Comparison of ENCODE assay signal across 21 cellular contexts in the genomic region with DNA sequence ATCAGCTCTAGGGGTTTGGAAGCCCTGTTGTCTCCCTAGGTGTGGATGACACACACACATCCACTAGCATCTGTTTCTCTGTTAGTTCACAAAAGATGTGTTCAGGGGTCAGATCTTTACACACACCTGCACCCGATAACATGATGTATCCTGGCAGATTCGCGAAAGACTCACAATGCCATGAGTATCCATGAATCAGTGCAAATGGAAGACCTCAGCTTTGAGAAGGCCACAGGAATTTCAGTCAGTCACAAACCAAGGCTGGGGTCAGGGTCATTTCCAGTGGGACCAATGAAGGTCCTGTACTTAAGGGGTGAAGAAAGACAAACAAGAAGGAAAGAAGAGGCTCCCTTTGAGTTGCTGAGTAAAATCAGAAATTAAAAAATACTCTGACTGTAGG.
DNase-seq lines count a peak whose midpoint lies in the region; ATAC-seq, FAIRE-seq and TF ChIP-seq lines count a peak whose summit lies in the region.
"Had no signal": no experiment of that assay in that cellular context is flagged by ENCODE, and none has a peak within 500 bp of the region (broad histone marks: within the 10 kb centered on the region; RNA-seq: fewer than 3 reads in every experiment).

No MANE protein-coding gene starts in this region.

- TF ChIP-seq CTCF in A549 (IDR thresholded peaks at IDR 0.05) (no peak), WTC11 (IDR thresholded peaks at IDR 0.05) (no peak), neural progenitor cell (IDR thresholded peaks at IDR 0.05) (no peak), type B pancreatic cell (conservative IDR thresholded peaks at IDR 0.05) (no peak)

- H2AFZ ChIP-seq in neural progenitor cell (replicated peaks), result no peak overlapping the region

- TF ChIP-seq POLR2A in A549 (IDR thresholded peaks at IDR 0.05; ENCODE audit: low read length), result no peak

- H3K27ac Mint-ChIP-seq in WTC11, result peak overlapping the region; percentile 76; the same call in 1 of the 2 replicates
- H3K27ac Mint-ChIP-seq in neural progenitor cell, result peak overlapping the region; percentile 5
- H3K27ac Mint-ChIP-seq in type B pancreatic cell, result peak overlapping the region; percentile 2
- H3K27ac Mint-ChIP-seq: CD14-positive monocyte; CD4-positive, alpha-beta memory T cell; HFFc6; IgD-negative memory B cell had no signal

- ATAC-seq in A549 (no peak), WTC11 (no peak), HG03135 (IDR thresholded peaks at IDR 0.05; ENCODE audit: unreplicated experiment) (no peak), GM21576 (IDR thresholded peaks at IDR 0.05; ENCODE audit: unreplicated experiment) (no peak)
- ATAC-seq: HCT116, HepG2 had no signal

- H3K4me3 ChIP-seq in A549 (no peak overlapping the region), neural progenitor cell (no peak overlapping the region)
- H3K4me3 ChIP-seq: BLaER1 had no signal

- peaks cover 5% of the 10 kb centered on the region for H3K27me3 Mint-ChIP-seq in WTC11 (ENCODE audit: low read depth)
- H3K27me3 Mint-ChIP-seq in neural progenitor cell (ENCODE audit: insufficient read depth, low read depth), result peaks cover 3% of the 10 kb centered on the region
- peaks cover 13% of the 10 kb centered on the region for H3K27me3 Mint-ChIP-seq in type B pancreatic cell
- H3K27me3 Mint-ChIP-seq: CD4-positive, alpha-beta memory T cell had no signal

- no peak for DNase-seq in A549 (ENCODE audit: low read depth in 1 of 2, low spot score in 1 of 2)
- no peak for DNase-seq in WTC11 (ENCODE audit: low spot score)
- DNase-seq in neural progenitor cell (ENCODE audit: low spot score), result no peak
- DNase-seq in type B pancreatic cell (ENCODE audit: extremely low spot score, unreplicated experiment), result no peak
- no peak for DNase-seq in activated gamma-delta T cell (lab: John Stamatoyannopoulos, UW)
- DNase-seq: CD4-positive, alpha-beta memory T cell; DMS153; DMS79; GDM1; H7; HFFc6 had no signal

- H3K9me3 Mint-ChIP-seq in WTC11, result no peaks in the 10 kb centered on the region
- no peaks in the 10 kb centered on the region for H3K9me3 Mint-ChIP-seq in neural progenitor cell
- H3K9me3 Mint-ChIP-seq in type B pancreatic cell, result no peaks in the 10 kb centered on the region

- TF ChIP-seq RAD21 in A549 (conservative IDR thresholded peaks at IDR 0.05 in 1 of 2, IDR thresholded peaks at IDR 0.05 in 1 of 2), result no peak

- H3K4me2 ChIP-seq in A549, result no peak overlapping the region
- H3K4me2 ChIP-seq in neural progenitor cell, result peak overlapping the region; percentile 55
- H3K4me2 ChIP-seq: BLaER1 had no signal

- POLR2A ChIA-PET in A549 (lab: Yijun Ruan, JAX), result no interaction called here
- POLR2A ChIA-PET in WTC11 (lab: Charles Lee), result no interaction called here

- FAIRE-seq in A549 (lab: Jason Lieb, UNC), result peak; percentile 13
- FAIRE-seq: GM12892, GM18507, HepG2 had no signal

- no peaks in the 10 kb centered on the region for H3K4me1 ChIP-seq in A549
- H3K4me1 ChIP-seq in neural progenitor cell, result peaks cover 9% of the 10 kb centered on the region

- peaks cover 6% of the 10 kb centered on the region for H3F3A ChIP-seq in neural progenitor cell (ENCODE audit: low read depth)

- no peaks in the 10 kb centered on the region for H3K27me3 ChIP-seq in neural progenitor cell
- H3K27me3 ChIP-seq: BLaER1 had no signal

- H4K20me1 ChIP-seq in neural progenitor cell (ENCODE audit: low read depth), result no peaks in the 10 kb centered on the region
- H4K20me1 ChIP-seq: BLaER1 had no signal

- H3K36me3 Mint-ChIP-seq in WTC11 (no peaks in the 10 kb centered on the region), neural progenitor cell (no peaks in the 10 kb centered on the region), type B pancreatic cell (no peaks in the 10 kb centered on the region)
- H3K36me3 Mint-ChIP-seq: CD14-positive monocyte; CD4-positive, alpha-beta memory T cell; IgD-negative memory B cell had no signal

- H3K36me3 ChIP-seq in neural progenitor cell, result no peaks in the 10 kb centered on the region
- H3K36me3 ChIP-seq: BLaER1 had no signal

- H3K9me3 ChIP-seq in A549 (peaks cover 17% of the 10 kb centered on the region), neural progenitor cell (ENCODE audit: low read depth) (no peaks in the 10 kb centered on the region)
- H3K9me3 ChIP-seq: BLaER1 had no signal

- H3K79me2 ChIP-seq in neural progenitor cell (ENCODE audit: low read depth), result no peaks in the 10 kb centered on the region

- CTCF ChIA-PET in A549 (lab: Yijun Ruan, JAX), result interaction anchor here (1.5 kb wide), 1 partner anchor 1214 kb away, joined by 3 read pairs; no protein-coding TSS in a partner anchor
- CTCF ChIA-PET in WTC11 (lab: Charles Lee), result interaction anchor here (0.9 to 1.0 kb wide), 4 partner anchors 10 to 72 kb away, joined by 3 read pairs; no protein-coding TSS in a partner anchor

- no peak overlapping the region for H3K9ac ChIP-seq in neural progenitor cell
- H3K9ac ChIP-seq: BLaER1 had no signal

- H3K4me3 Mint-ChIP-seq in WTC11 (no peak overlapping the region), neural progenitor cell (no peak overlapping the region), type B pancreatic cell (no peak overlapping the region)
- H3K4me3 Mint-ChIP-seq: CD14-positive monocyte; CD4-positive, alpha-beta memory T cell; HFFc6; IgD-negative memory B cell had no signal

- peaks cover 17% of the 10 kb centered on the region for H3K4me1 Mint-ChIP-seq in WTC11
- peaks cover 37% of the 10 kb centered on the region for H3K4me1 Mint-ChIP-seq in neural progenitor cell
- H3K4me1 Mint-ChIP-seq in type B pancreatic cell (ENCODE audit: unreplicated experiment), result peaks cover 27% of the 10 kb centered on the region
- H3K4me1 Mint-ChIP-seq: CD14-positive monocyte; CD4-positive, alpha-beta memory T cell; IgD-negative memory B cell had no signal

- TF ChIP-seq EP300 in A549 (IDR thresholded peaks at IDR 0.05), result no peak

- H3K27ac ChIP-seq in A549, result no peak overlapping the region
- H3K27ac ChIP-seq in neural progenitor cell, result no peak overlapping the region
- H3K27ac ChIP-seq: 22Rv1, BLaER1 had no signal

- 11% methylated on average over 3 of the region's 3 CpGs for WGBS in A549 (ENCODE audit: missing lambda C conversion rate)

TF ChIP-seq in A549, 52 proteins besides CTCF, POLR2A, EP300 and RAD21 (continues in another document):
- TF ChIP-seq, protein P1, sequence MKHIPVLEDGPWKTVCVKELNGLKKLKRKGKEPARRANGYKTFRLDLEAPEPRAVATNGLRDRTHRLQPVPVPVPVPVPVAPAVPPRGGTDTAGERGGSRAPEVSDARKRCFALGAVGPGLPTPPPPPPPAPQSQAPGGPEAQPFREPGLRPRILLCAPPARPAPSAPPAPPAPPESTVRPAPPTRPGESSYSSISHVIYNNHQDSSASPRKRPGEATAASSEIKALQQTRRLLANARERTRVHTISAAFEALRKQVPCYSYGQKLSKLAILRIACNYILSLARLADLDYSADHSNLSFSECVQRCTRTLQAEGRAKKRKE (CRISPR knock-in tag; IDR thresholded peaks at IDR 0.05; ENCODE audit: low read depth), result no peak
- TF ChIP-seq ZNF302 (CRISPR knock-in tag; IDR thresholded peaks at IDR 0.05) (no peak), GATA3 (IDR thresholded peaks at IDR 0.05; ENCODE audit: borderline replicate concordance) (no peak), KDM1A (IDR thresholded peaks at IDR 0.05; ENCODE audit: low read depth) (no peak), MYC (IDR thresholded peaks at IDR 0.05; ENCODE audit: borderline replicate concordance, low read length) (no peak), RCOR1 (IDR thresholded peaks at IDR 0.05; ENCODE audit: low read depth, low read length) (no peak), HEYL (CRISPR knock-in tag; IDR thresholded peaks at IDR 0.05) (no peak), ZC3H11A (IDR thresholded peaks at IDR 0.05) (no peak), TFCP2L1 (CRISPR knock-in tag; IDR thresholded peaks at IDR 0.05) (no peak), HOXB13 (CRISPR knock-in tag; IDR thresholded peaks at IDR 0.05; ENCODE audit: low read depth) (no peak)
- TF ChIP-seq, protein P2, sequence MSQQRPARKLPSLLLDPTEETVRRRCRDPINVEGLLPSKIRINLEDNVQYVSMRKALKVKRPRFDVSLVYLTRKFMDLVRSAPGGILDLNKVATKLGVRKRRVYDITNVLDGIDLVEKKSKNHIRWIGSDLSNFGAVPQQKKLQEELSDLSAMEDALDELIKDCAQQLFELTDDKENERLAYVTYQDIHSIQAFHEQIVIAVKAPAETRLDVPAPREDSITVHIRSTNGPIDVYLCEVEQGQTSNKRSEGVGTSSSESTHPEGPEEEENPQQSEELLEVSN (IDR thresholded peaks at IDR 0.05; ENCODE audit: borderline replicate concordance, low read depth), result no peak

TF ChIP-seq in WTC11, 78 proteins besides CTCF, POLR2A, EP300 and RAD21 (continues in another document):
- TF ChIP-seq GTF2I (CRISPR knock-in tag; conservative IDR thresholded peaks at IDR 0.05) (no peak), ZNF532 (CRISPR knock-in tag; IDR thresholded peaks at IDR 0.05; ENCODE audit: borderline replicate concordance) (no peak), ZBTB21 (CRISPR knock-in tag; IDR thresholded peaks at IDR 0.05; ENCODE audit: borderline replicate concordance) (no peak), ZNF138 (CRISPR knock-in tag; conservative IDR thresholded peaks at IDR 0.05) (no peak)

Comparison
In these comparisons a context has a peak if more than half of its experiments do, and no peak if none do; other contexts are left out.
1. H3K27ac Mint-ChIP-seq: peak in every context shown above with its lines; median percentile 76 in WTC11; 5 in neural progenitor cell; 2 in type B pancreatic cell.